Comparison of ENCODE assay signal across 8 cellular contexts in the genomic region with DNA sequence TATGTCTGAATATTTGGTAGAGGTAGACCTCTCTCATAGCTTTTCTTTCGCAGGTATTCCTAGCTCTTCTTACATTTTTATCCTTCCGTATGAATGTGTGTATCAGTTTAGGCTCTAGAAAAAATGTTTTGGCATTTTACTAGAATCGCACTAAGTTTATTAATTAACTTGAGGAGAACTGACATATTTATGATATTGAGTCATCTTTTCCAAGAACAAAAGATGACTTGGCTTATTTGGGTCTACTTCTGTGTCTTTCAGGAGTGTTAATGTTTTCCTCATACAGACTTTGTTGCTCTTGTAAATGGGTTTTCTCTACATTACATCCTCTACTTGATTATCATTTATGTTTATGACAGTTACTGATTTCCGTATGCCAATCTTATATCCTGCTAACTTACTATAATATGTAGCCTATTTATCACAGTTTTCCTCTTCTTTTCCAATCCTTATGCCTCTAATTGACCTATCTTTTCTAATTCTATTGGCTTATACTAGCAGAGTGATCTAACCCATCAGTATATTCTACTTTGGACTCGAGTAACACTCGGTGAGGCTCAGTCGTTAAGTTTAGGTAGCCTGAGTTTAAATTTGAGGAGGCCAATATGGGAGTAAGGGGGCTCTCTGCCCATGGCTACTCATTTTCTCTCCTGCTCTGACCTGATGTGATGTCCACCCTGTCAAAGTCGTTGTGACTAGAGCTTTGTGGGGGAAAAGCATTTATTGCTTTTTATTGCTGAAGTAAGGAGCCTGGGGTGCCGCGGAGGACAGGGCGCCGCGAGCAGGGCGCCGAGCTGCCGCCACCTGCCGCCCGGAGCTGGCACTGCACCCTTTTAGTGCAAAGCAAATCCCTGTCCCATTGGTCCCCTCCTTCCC. TPM values are rescaled to one million over a fixed set of nuclear protein-coding genes. Genes with fewer than 3 reads are reported as not detected.
DNase-seq lines count a peak whose midpoint lies in the region; ATAC-seq and TF ChIP-seq lines count a peak whose summit lies in the region.

No MANE protein-coding gene starts in this region.

- H3K14ac ChIP-seq in H9 (ENCODE audit: insufficient read depth, low read length): no peak overlapping the region

- H2BK120ac ChIP-seq in H9 (ENCODE audit: low read depth, low read length, poor library complexity, severe bottlenecking): no peak overlapping the region

- H3K27ac Mint-ChIP-seq in H9: no peak overlapping the region
- no peak overlapping the region for H3K27ac Mint-ChIP-seq in activated CD4-positive, alpha-beta memory T cell treated with anti-CD3 and anti-CD28 coated beads, Interleukin-2, amount 10 ng/mL, durations not matched to agents 7 days and 5 days

- no peak overlapping the region for H2BK12ac ChIP-seq in H9 (ENCODE audit: insufficient read length, low read depth, low read length)

- peak; percentile 98 for TF ChIP-seq CTCF in H9 (conservative IDR thresholded peaks at IDR 0.05)
- TF ChIP-seq CTCF in dorsolateral prefrontal cortex (IDR thresholded peaks at IDR 0.05 in 54 of 56, conservative IDR thresholded peaks at IDR 0.05 in 2 of 56; ENCODE audit: low read depth in 1 of 56, partially characterized antibody in 56 of 56): peak; percentile 83 to 99 (median 96)

- H2AK5ac ChIP-seq in H9 (ENCODE audit: insufficient read length, low read length): no peak overlapping the region

- H2BK15ac ChIP-seq in H9 (ENCODE audit: low read depth, low read length): no peak overlapping the region

- H3K23ac ChIP-seq in H9 (ENCODE audit: insufficient read length, low read depth, low read length): no peak overlapping the region

- H2AFZ ChIP-seq in H9 (ENCODE audit: low read length): no peak overlapping the region

- H3K9me3 ChIP-seq in H9 (ENCODE audit: control insufficient read depth, low read depth, low read length): no peaks in the 10 kb centered on the region

- no peak overlapping the region for H3K9ac ChIP-seq in H9 (ENCODE audit: extremely low read depth, insufficient read length, low read length)

- no peak overlapping the region for H3K4ac ChIP-seq in H9 (ENCODE audit: low read depth, low read length)

- no peak overlapping the region for H2BK20ac ChIP-seq in H9 (ENCODE audit: low read depth, low read length, poor library complexity, severe bottlenecking)

- CTCF ChIA-PET in activated CD4-positive, alpha-beta memory T cell treated with anti-CD3 and anti-CD28 coated beads, Interleukin-2, amount 10 ng/mL, durations not matched to agents 7 days and 5 days (lab: Charles Lee): interaction anchor here (0.6 to 4.9 kb wide), 52 partner anchors 9 to 560 kb away, joined by 3 to 82 read pairs (median 5); a partner anchor contains a TSS

- no peak overlapping the region for H4K5ac ChIP-seq in H9 (ENCODE audit: insufficient read length, low read depth, low read length)

- H3K18ac ChIP-seq in H9 (ENCODE audit: insufficient read length, low read depth, low read length): no peak overlapping the region

- H3K79me1 ChIP-seq in H9 (ENCODE audit: insufficient read depth, low read depth, low read length, poor library complexity, severe bottlenecking): no peaks in the 10 kb centered on the region

- H2BK5ac ChIP-seq in H9 (ENCODE audit: insufficient read length, low read length): no peak overlapping the region

- peaks cover 3% of the 10 kb centered on the region in 2 experiments; a peak in 2 of 4 replicates for H3K4me1 Mint-ChIP-seq in H9
- H3K4me1 Mint-ChIP-seq in activated CD4-positive, alpha-beta memory T cell treated with anti-CD3 and anti-CD28 coated beads, Interleukin-2, amount 10 ng/mL, durations not matched to agents 7 days and 5 days: peaks cover 7% of the 10 kb centered on the region

- no peaks in the 10 kb centered on the region for H3K36me3 Mint-ChIP-seq in H9 (ENCODE audit: insufficient read depth in 1 of 3, low read depth in 3 of 3)
- H3K36me3 Mint-ChIP-seq in activated CD4-positive, alpha-beta memory T cell treated with anti-CD3 and anti-CD28 coated beads, Interleukin-2, amount 10 ng/mL, durations not matched to agents 7 days and 5 days (ENCODE audit: low read depth): peaks cover 3% of the 10 kb centered on the region

- DNase-seq in AML-193 (lab: John Stamatoyannopoulos, UW) (peak; percentile 80 to 86), H9 (peak; percentile 85), NCI-H82 treated with DMSO at 0.1 percent for 48 hours (lab: John Stamatoyannopoulos, UW; ENCODE audit: unreplicated experiment) (peak; percentile 39), dorsolateral prefrontal cortex (peak; percentile 61 to 85 (median 68)), lung microvascular endothelial cell (ENCODE audit: low read depth in 2 of 2) (peak; percentile 76 to 78)
- peak; percentile 79 for DNase-seq in activated CD4-positive, alpha-beta memory T cell treated with anti-CD3 and anti-CD28 coated beads, Interleukin-2, amount 10 ng/mL, durations not matched to agents 7 days and 5 days
- peak; percentile 57 for DNase-seq in stimulated activated CD8-positive, alpha-beta memory T cell treated with anti-CD3 and anti-CD28 coated beads, Interleukin-12 subunit alpha, Interleukin-12 subunit beta, amount 100 ng/mL, for 1 hour (ENCODE audit: low read depth)

- H3K27me3 Mint-ChIP-seq in H9 (ENCODE audit: low read depth): peaks cover 16% of the 10 kb centered on the region
- H3K27me3 Mint-ChIP-seq in activated CD4-positive, alpha-beta memory T cell treated with anti-CD3 and anti-CD28 coated beads, Interleukin-2, amount 10 ng/mL, durations not matched to agents 7 days and 5 days: peaks cover 15% of the 10 kb centered on the region

- H3K4me2 ChIP-seq in H9 (ENCODE audit: insufficient read depth, insufficient read length, low read length): no peak overlapping the region

- intact Hi-C loops in dorsolateral prefrontal cortex (cut with DNase I): loop anchor here in 1 of 2 donors (1.0 to 10.0 kb wide), 2 partner anchors 65 to 99 kb away; no protein-coding TSS in a partner anchor

- H3K9me3 Mint-ChIP-seq in H9: no peaks in the 10 kb centered on the region
- H3K9me3 Mint-ChIP-seq in activated CD4-positive, alpha-beta memory T cell treated with anti-CD3 and anti-CD28 coated beads, Interleukin-2, amount 10 ng/mL, durations not matched to agents 7 days and 5 days: no peaks in the 10 kb centered on the region

- no peak overlapping the region for H4K91ac ChIP-seq in H9 (ENCODE audit: insufficient read length, low read depth, low read length)

- no CpG with 5 or more reads among the region's 18 CpGs for WGBS in H9 (ENCODE audit: extremely low coverage, insufficient read length, low lambda C conversion rate)

- H4K8ac ChIP-seq in H9 (replicated peaks; ENCODE audit: insufficient read length, low read depth, low read length): no peak overlapping the region

- no peak overlapping the region for H3K27ac ChIP-seq in H9 (ENCODE audit: insufficient read length, low read depth, low read length)
- no peak overlapping the region for H3K27ac ChIP-seq in dorsolateral prefrontal cortex

- no peaks in the 10 kb centered on the region for H3K4me1 ChIP-seq in H9 (ENCODE audit: insufficient read depth, low read length)

- H3K56ac ChIP-seq in H9 (ENCODE audit: insufficient read length, low read depth, low read length): no peak overlapping the region

- no peaks in the 10 kb centered on the region for H3K79me2 ChIP-seq in H9 (ENCODE audit: insufficient read depth, low read length)

- no peak overlapping the region for H3K4me3 Mint-ChIP-seq in H9
- no peak overlapping the region for H3K4me3 Mint-ChIP-seq in activated CD4-positive, alpha-beta memory T cell treated with anti-CD3 and anti-CD28 coated beads, Interleukin-2, amount 10 ng/mL, durations not matched to agents 7 days and 5 days

- no peak for ATAC-seq in GM19035 (IDR thresholded peaks at IDR 0.05; ENCODE audit: unreplicated experiment)

- H3K4me3 ChIP-seq in dorsolateral prefrontal cortex: peak overlapping the region in 2 of 59 donors; percentile 23 to 28

- no peaks in the 10 kb centered on the region for H3K23me2 ChIP-seq in H9 (ENCODE audit: insufficient read length, low read depth, low read length, poor library complexity, severe bottlenecking)

- H3T11ph ChIP-seq in H9 (ENCODE audit: low read length): no peak overlapping the region

- H3K27me3 ChIP-seq in H9 (ENCODE audit: insufficient read depth, low read length) (no peaks in the 10 kb centered on the region), dorsolateral prefrontal cortex (no peaks in the 10 kb centered on the region)

- no peaks in the 10 kb centered on the region for H4K20me1 ChIP-seq in H9 (ENCODE audit: control insufficient read depth, insufficient read depth, insufficient read length)

- POLR2A ChIA-PET in activated CD4-positive, alpha-beta memory T cell treated with anti-CD3 and anti-CD28 coated beads, Interleukin-2, amount 10 ng/mL, durations not matched to agents 7 days and 5 days (lab: Charles Lee): interaction anchor here (0.5 to 3.9 kb wide), 8 partner anchors 11 to 768 kb away, joined by 3 to 38 read pairs (median 4); a partner anchor contains a TSS

RNA-seq across cellular contexts. Expression of a gene that starts 20.0 kb away (rescaled TPM):
- total RNA-seq in H9 (2021) (not detected in 2 replicates), dorsolateral prefrontal cortex (1 to 10 TPM in 119 of 120 experiments, under 1 TPM in 1; 0.86 to 9.8 (median 3.5) TPM), lung microvascular endothelial cell (not detected in 2 replicates)
- 1 to 10 TPM; 3.1 to 4.0 TPM for total RNA-seq in activated CD4-positive, alpha-beta memory T cell treated with anti-CD3 and anti-CD28 coated beads, Interleukin-2, amount 10 ng/mL, durations not matched to agents 7 days and 5 days

RNA-seq across cellular contexts. Expression of a gene that starts 37.8 kb away (rescaled TPM):
- total RNA-seq in H9 (2021) (0.37 and 0.46 TPM in 2 replicates), dorsolateral prefrontal cortex (10 to 100 TPM in 1 of 120 experiments, 1 to 10 TPM in 98, under 1 TPM in 16, not detected in 5; 0.38 to 10.0 (median 1.8) TPM), lung microvascular endothelial cell (not detected in 2 replicates)
- total RNA-seq in activated CD4-positive, alpha-beta memory T cell treated with anti-CD3 and anti-CD28 coated beads, Interleukin-2, amount 10 ng/mL, durations not matched to agents 7 days and 5 days: under 1 TPM; 0.25 to 0.65 TPM
